Comparison of ENCODE assay signal across 8 cellular contexts in the genomic region with DNA sequence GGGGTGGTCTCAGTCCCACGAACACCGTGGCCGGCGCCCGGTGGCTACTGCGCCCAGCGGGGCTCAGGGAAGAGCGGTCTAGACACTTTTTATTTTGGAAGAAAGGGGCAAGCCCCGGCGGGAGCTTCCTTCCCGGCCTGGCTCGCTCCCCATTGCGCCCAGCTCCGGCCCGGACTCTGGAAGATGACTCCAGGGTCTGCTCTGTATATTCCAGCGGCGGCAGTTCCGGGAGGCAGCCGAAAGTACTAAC.
DNase-seq lines count a peak whose midpoint lies in the region; ATAC-seq and TF ChIP-seq lines count a peak whose summit lies in the region.

No MANE protein-coding gene starts in this region.

- no peak overlapping the region for H3K4ac ChIP-seq in trophoblast cell (ENCODE audit: low read depth, low read length)

- no peak overlapping the region for H2BK120ac ChIP-seq in trophoblast cell (ENCODE audit: insufficient read depth, low read length, poor library complexity)

- ATAC-seq in GM19395 (IDR thresholded peaks at IDR 0.05; ENCODE audit: unreplicated experiment), result no peak

- H2AFZ ChIP-seq in trophoblast cell (ENCODE audit: insufficient read depth, low read length, poor library complexity), result no peak overlapping the region

- H3K4me2 ChIP-seq in trophoblast cell (ENCODE audit: low read length), result peak overlapping the region; percentile 98

- no peak overlapping the region for H4K8ac ChIP-seq in trophoblast cell (ENCODE audit: low read depth, low read length)

- H3K4me1 ChIP-seq in trophoblast cell (ENCODE audit: control insufficient read depth in 1 of 2, insufficient read depth in 2 of 2, low read length in 2 of 2), result peaks cover 21 to 32% of the 10 kb centered on the region in 2 experiments

- no peak overlapping the region for H3K18ac ChIP-seq in trophoblast cell (ENCODE audit: low read length)

- H3K27ac ChIP-seq in trophoblast cell (ENCODE audit: low read depth, low read length), result no peak overlapping the region

- no peak overlapping the region for H4K12ac ChIP-seq in trophoblast cell (ENCODE audit: low read depth, low read length)

- DNase-seq in fibroblast of villous mesenchyme (ENCODE audit: low read depth) (no peak), trophoblast cell (no peak), T-helper 9 cell (no peak), GF-D8 (lab: John Stamatoyannopoulos, UW) (no peak), HEK293T (ENCODE audit: extremely low spot score) (no peak)

- no peak overlapping the region for H2AK5ac ChIP-seq in trophoblast cell (ENCODE audit: low read length)

- H2BK12ac ChIP-seq in trophoblast cell (ENCODE audit: low read length), result no peak overlapping the region

- H2BK5ac ChIP-seq in trophoblast cell (ENCODE audit: low read depth, low read length, poor library complexity), result no peak overlapping the region

- no peak overlapping the region for H3K9ac ChIP-seq in trophoblast cell (ENCODE audit: low read length)

- no peak overlapping the region for H3K14ac ChIP-seq in trophoblast cell (ENCODE audit: low read length)

- WGBS in trophoblast cell (ENCODE audit: extremely low coverage, insufficient coverage, insufficient read length), result no CpG with 5 or more reads among the region's 19 CpGs

- no peak overlapping the region for H3K23ac ChIP-seq in trophoblast cell (ENCODE audit: low read length)

- H3K9me3 ChIP-seq in trophoblast cell (ENCODE audit: insufficient read depth, low read depth, low read length), result peaks cover 6% of the 10 kb centered on the region

- no peaks in the 10 kb centered on the region for H3K36me3 ChIP-seq in trophoblast cell (ENCODE audit: control insufficient read depth in 1 of 2, insufficient read depth in 2 of 2, low read length in 2 of 2)

- no peaks in the 10 kb centered on the region for H3K79me1 ChIP-seq in trophoblast cell (ENCODE audit: low read length)

- POLR2A ChIA-PET in HEK293T (lab: Yijun Ruan, JAX), result no interaction called here

- H3K79me2 ChIP-seq in trophoblast cell (ENCODE audit: control insufficient read depth, insufficient read depth, low read length, poor library complexity), result no peaks in the 10 kb centered on the region

- CTCF ChIA-PET in HEK293T (lab: Yijun Ruan, JAX), result interaction anchor here (1.2 kb wide), 1 partner anchor 187 kb away, joined by 5 read pairs; no protein-coding TSS in a partner anchor

- H4K91ac ChIP-seq in trophoblast cell (ENCODE audit: low read depth, low read length), result no peak overlapping the region

- H3K4me3 ChIP-seq in GM08714 (ENCODE audit: low read length), result peak overlapping the region; percentile 26; the same call in 1 of the 2 replicates
- H3K4me3 ChIP-seq in WI38 (ENCODE audit: low read depth, low read length), result peak overlapping the region; percentile 68
- peak overlapping the region; percentile 57 for H3K4me3 ChIP-seq in fibroblast of villous mesenchyme (ENCODE audit: low read depth, low read length)
- H3K4me3 ChIP-seq in trophoblast cell (ENCODE audit: low read depth, low read length), result peak overlapping the region; percentile 56

- no peak for TF ChIP-seq CTCF in WI38 (IDR thresholded peaks at IDR 0.05; ENCODE audit: low read depth, low read length)
- no peak for TF ChIP-seq CTCF in fibroblast of villous mesenchyme (IDR thresholded peaks at IDR 0.05; ENCODE audit: insufficient read depth, low read depth, low read length)

- H3K27me3 ChIP-seq in trophoblast cell (ENCODE audit: insufficient read depth, low read length), result peaks cover 33% of the 10 kb centered on the region

TF ChIP-seq in HEK293T, 16 proteins besides CTCF, POLR2A, EP300 and RAD21:
- TF ChIP-seq FOXA1 (IDR thresholded peaks at IDR 0.05), result no peak
- TF ChIP-seq LEF1 (IDR thresholded peaks at IDR 0.05; ENCODE audit: borderline replicate concordance), result no peak
- TF ChIP-seq TARDBP (IDR thresholded peaks at IDR 0.05), result no peak
- no peak for TF ChIP-seq ELF4 (IDR thresholded peaks at IDR 0.05)
